Comparison of ENCODE assay signal across 8 cellular contexts in genomic region chr1:26288311-26288941, GRCh38. TPM values are rescaled to one million over a fixed set of nuclear protein-coding genes. Genes with fewer than 3 reads are reported as not detected.
DNase-seq lines count a peak whose midpoint lies in the region; ATAC-seq, FAIRE-seq and TF ChIP-seq lines count a peak whose summit lies in the region.

No MANE protein-coding gene starts in this region.

- FAIRE-seq in kidney (lab: Jason Lieb, UNC) = no peak

- no peaks in the 10 kb centered on the region for H3K27me3 ChIP-seq in subcutaneous abdominal adipose tissue (ENCODE audit: control insufficient read depth in 5 of 5, insufficient read depth in 4 of 5, low read length in 5 of 5)

- no peak overlapping the region for H3K27ac ChIP-seq in kidney (ENCODE audit: low read depth in 2 of 2, low read length in 2 of 2)
- H3K27ac ChIP-seq in subcutaneous abdominal adipose tissue (ENCODE audit: low read depth, low read length) = peak overlapping the region; percentile 44

- TF ChIP-seq CTCF in kidney (IDR thresholded peaks at IDR 0.05; ENCODE audit: borderline replicate concordance, extremely low read depth, insufficient read depth) = no peak

- H3K9ac ChIP-seq in kidney (ENCODE audit: low read length in 2 of 2) (no peak overlapping the region), subcutaneous abdominal adipose tissue (ENCODE audit: low read length in 5 of 5) (no peak overlapping the region)

- no peak for ATAC-seq in GM21381 (IDR thresholded peaks at IDR 0.05; ENCODE audit: unreplicated experiment)

- no peak overlapping the region for H3K4me3 ChIP-seq in kidney (ENCODE audit: low read length in 2 of 2)
- H3K4me3 ChIP-seq in subcutaneous abdominal adipose tissue (ENCODE audit: low read depth in 1 of 5, low read length in 5 of 5) = no peak overlapping the region

- H3K4me1 ChIP-seq in kidney (ENCODE audit: control insufficient read depth in 1 of 2, insufficient read depth in 1 of 2, low read depth in 1 of 2, low read length in 2 of 2) = peaks cover 0 to 5% of the 10 kb centered on the region in 2 donors
- H3K4me1 ChIP-seq in subcutaneous abdominal adipose tissue (ENCODE audit: control insufficient read depth in 5 of 5, insufficient read depth in 5 of 5, low read length in 5 of 5) = peaks cover 13 to 90% (median 76%) of the 10 kb centered on the region in 5 donors

- intact Hi-C loops in kidney (cut with DNase I) = no loop called here

- DNase-seq in NCI-H446 (lab: John Stamatoyannopoulos, UW) (peak; percentile 37 to 76), kidney (peak; percentile 57), SHP77 (lab: John Stamatoyannopoulos, UW) (no peak), NCI-H345 treated with DMSO at 0.1 percent for 48 hours (lab: John Stamatoyannopoulos, UW; ENCODE audit: unreplicated experiment) (no peak), NCI-H2196 treated with DMSO at 0.1 percent for 48 hours (lab: John Stamatoyannopoulos, UW; ENCODE audit: unreplicated experiment) (no peak)
- peak; percentile 80 for DNase-seq in activated CD8-positive, alpha-beta memory T cell treated with anti-CD3 and anti-CD28 coated beads, Interleukin-2, amount 50 U/mL, for 48 hours

- no peaks in the 10 kb centered on the region for H3K9me3 ChIP-seq in kidney (ENCODE audit: control insufficient read depth in 1 of 2, low read length in 2 of 2)
- H3K9me3 ChIP-seq in subcutaneous abdominal adipose tissue (ENCODE audit: control insufficient read depth in 5 of 5, low read length in 5 of 5) = no peaks in the 10 kb centered on the region

- H3K36me3 ChIP-seq in kidney (ENCODE audit: control insufficient read depth in 1 of 2, insufficient read depth in 2 of 2, low read length in 2 of 2) = no peaks in the 10 kb centered on the region
- H3K36me3 ChIP-seq in subcutaneous abdominal adipose tissue (ENCODE audit: control insufficient read depth in 5 of 5, insufficient read depth in 5 of 5, low read length in 5 of 5) = peaks cover 0 to 2% (median 0%) of the 10 kb centered on the region in 5 donors

RNA-seq across cellular contexts. Expression of gene SH3BGRL3, which starts 8.5 kb away (rescaled TPM):
- total RNA-seq in kidney = 140 TPM
- 180 TPM for polyA plus RNA-seq in kidney (ENCODE audit: insufficient read depth, low read depth, low replicate concordance)

RNA-seq across cellular contexts. Expression of gene UBXN11, which starts 18.0 kb away (rescaled TPM):
- total RNA-seq in kidney = 55.0 TPM
- polyA plus RNA-seq in kidney (ENCODE audit: insufficient read depth, low read depth, low replicate concordance) = 30.2 TPM

RNA-seq across cellular contexts. Expression of gene CD52, which starts 29.3 kb away (rescaled TPM):
- total RNA-seq in kidney = 30.8 TPM
- 13.2 TPM for polyA plus RNA-seq in kidney (ENCODE audit: insufficient read depth, low read depth, low replicate concordance)

RNA-seq across cellular contexts. Expression of gene CEP85, which starts 54.4 kb away (rescaled TPM):
- total RNA-seq in kidney = 8.5 TPM
- polyA plus RNA-seq in kidney (ENCODE audit: insufficient read depth, low read depth, low replicate concordance) = 8.4 TPM

Comparison
In these comparisons a context has a peak if more than half of its experiments do, and no peak if none do; other contexts are left out.
1. DNase-seq: peak in NCI-H446 (2 of 2), activated CD8-positive, alpha-beta memory T cell treated with anti-CD3 and anti-CD28 coated beads, Interleukin-2, amount 50 U/mL, for 48 hours (single experiment) and kidney (single experiment); none in SHP77 (0 of 2), NCI-H345 treated with DMSO at 0.1 percent for 48 hours (single experiment) and NCI-H2196 treated with DMSO at 0.1 percent for 48 hours (single experiment).